8 cellular contexts compared by ENCODE assay signal in the genomic region with DNA sequence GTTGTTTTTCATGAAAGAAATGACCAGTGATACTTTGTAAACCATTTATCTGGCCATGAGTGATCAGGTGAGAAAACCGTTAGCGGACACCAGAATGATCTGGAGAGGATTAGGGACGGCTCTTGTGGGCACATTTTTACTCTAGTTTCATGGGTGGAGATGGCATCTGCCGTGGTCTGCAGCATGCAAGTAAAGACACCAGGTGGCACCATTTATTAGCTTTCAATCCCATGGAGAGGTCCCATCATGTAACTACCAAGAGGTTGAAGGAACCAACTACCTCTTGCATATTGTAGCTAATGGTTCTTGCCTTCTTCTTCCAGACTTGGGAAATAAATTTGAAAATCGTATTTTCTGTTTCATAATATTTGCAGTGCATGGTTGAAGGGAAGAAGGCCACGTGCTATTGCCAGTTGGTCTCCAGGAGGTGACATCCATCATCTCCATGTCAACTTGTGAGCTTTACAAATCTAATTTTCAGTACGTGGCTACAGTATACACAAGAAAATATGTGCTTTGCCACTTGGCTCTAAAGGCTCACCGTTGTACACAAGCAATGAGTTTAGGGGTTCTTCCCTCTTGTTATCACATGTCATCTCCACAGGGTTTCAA. TPM values are rescaled to one million over a fixed set of nuclear protein-coding genes. Genes with fewer than 3 reads are reported as not detected.
DNase-seq lines count a peak whose midpoint lies in the region; ATAC-seq and TF ChIP-seq lines count a peak whose summit lies in the region.

No MANE protein-coding gene starts in this region.

- H3K9me3 ChIP-seq in adipocyte (ENCODE audit: control insufficient read depth, low read length) (no peaks in the 10 kb centered on the region), left ventricle myocardium inferior (replicated peaks) (no peaks in the 10 kb centered on the region)

- H3K4me1 ChIP-seq in adipocyte (ENCODE audit: control insufficient read depth, insufficient read depth, low read length) (peaks cover 40% of the 10 kb centered on the region), left ventricle myocardium inferior (peaks cover 47% of the 10 kb centered on the region)

- H3K4me3 ChIP-seq in adipocyte (ENCODE audit: low read length): peak overlapping the region; percentile 95
- H3K4me3 ChIP-seq in left ventricle myocardium inferior: no peak overlapping the region

- TF ChIP-seq CTCF in LNCAP (IDR thresholded peaks at IDR 0.05): peak; percentile 43; the same call in 1 of the 2 replicates
- TF ChIP-seq CTCF in left ventricle myocardium inferior (IDR thresholded peaks at IDR 0.05; ENCODE audit: borderline replicate concordance): peak; percentile 81

- no peaks in the 10 kb centered on the region for H3K27me3 ChIP-seq in adipocyte (replicated peaks; ENCODE audit: control insufficient read depth, insufficient read depth, low read length)
- no peaks in the 10 kb centered on the region for H3K27me3 ChIP-seq in left ventricle myocardium inferior (ENCODE audit: low read depth)

- DNase-seq in ELF-1 (ENCODE audit: low read depth, low spot score): peak; percentile 76
- peak; percentile 76 for DNase-seq in SK-N-DZ (ENCODE audit: low spot score)
- peak; percentile 87 for DNase-seq in adipocyte (ENCODE audit: low read depth)
- DNase-seq in left ventricle myocardium inferior: no peak
- peak; percentile 71 for DNase-seq in putamen (ENCODE audit: low spot score)
- no peak for DNase-seq in NCI-H1048 (lab: John Stamatoyannopoulos, UW)

- no peak overlapping the region for H3K27ac ChIP-seq in left ventricle myocardium inferior (replicated peaks)

- intact Hi-C loops in left ventricle myocardium inferior (cut with micrococcal nuclease): loop anchor here (2.0 to 10.0 kb wide), 2 partner anchors 38 to 132 kb away; no protein-coding TSS in a partner anchor

- peak overlapping the region; percentile 93 for H3K9ac ChIP-seq in adipocyte (ENCODE audit: low read length)

- ATAC-seq in GM18867 (IDR thresholded peaks at IDR 0.05; ENCODE audit: unreplicated experiment): no peak

- peaks cover 4% of the 10 kb centered on the region for H3K36me3 ChIP-seq in adipocyte (ENCODE audit: control insufficient read depth, insufficient read depth, low read length, severe bottlenecking)
- H3K36me3 ChIP-seq in left ventricle myocardium inferior: no peaks in the 10 kb centered on the region

RNA-seq across cellular contexts. Expression of gene MAPKBP1, which starts 1.5 kb away (rescaled TPM):
- 6.4 and 8.6 TPM in 2 replicates for polyA plus RNA-seq in SK-N-DZ (2014; cell fraction: cytosol; rRNA removed)
- 20.7 and 31.7 TPM in 2 replicates for polyA plus RNA-seq in SK-N-DZ (2014; cell fraction: nucleus; rRNA removed)
- 13.6 TPM for total RNA-seq in left ventricle myocardium inferior

RNA-seq across cellular contexts. Expression of gene JMJD7, which starts 55.1 kb away (rescaled TPM):
- 9.5 and 10.0 TPM in 2 replicates for polyA plus RNA-seq in SK-N-DZ (2014; cell fraction: cytosol; rRNA removed)
- 25.2 and 26.4 TPM in 2 replicates for polyA plus RNA-seq in SK-N-DZ (2014; cell fraction: nucleus; rRNA removed)
- total RNA-seq in left ventricle myocardium inferior: 12.1 TPM

Comparison
In these comparisons a context has a peak if more than half of its experiments do, and no peak if none do; other contexts are left out.
1. DNase-seq: peak in ELF-1 (single experiment), SK-N-DZ (single experiment), adipocyte (single experiment) and putamen (single experiment); none in left ventricle myocardium inferior (single experiment) and NCI-H1048 (single experiment).